Comparison of ENCODE assay signal across 13 cellular contexts in genomic region chrX:8724176-8724757, GRCh38. TPM values are rescaled to one million over a fixed set of nuclear protein-coding genes. Genes with fewer than 3 reads are reported as not detected.
DNase-seq lines count a peak whose midpoint lies in the region; ATAC-seq, FAIRE-seq and TF ChIP-seq lines count a peak whose summit lies in the region.
"Had no signal": no experiment of that assay in that cellular context is flagged by ENCODE, and none has a peak within 500 bp of the region (broad histone marks: within the 10 kb centered on the region; RNA-seq: fewer than 3 reads in every experiment).

No MANE protein-coding gene starts in this region.

- no peak for ATAC-seq in activated CD4-positive, alpha-beta T cell treated with anti-CD3 and anti-CD28 coated beads for 36 hours
- ATAC-seq in HG03280 (IDR thresholded peaks at IDR 0.05; ENCODE audit: unreplicated experiment): no peak

- H3K9ac ChIP-seq in KMS-11: no peak overlapping the region

- H3K79me2 ChIP-seq in KMS-11 (ENCODE audit: insufficient read depth, low read depth): no peaks in the 10 kb centered on the region

- no peaks in the 10 kb centered on the region for H3K9me3 ChIP-seq in adrenal gland (replicated peaks in 1 of 3)

- no peak overlapping the region for H2AFZ ChIP-seq in KMS-11 (ENCODE audit: low read depth)

- no peak overlapping the region for H3K27ac Mint-ChIP-seq in activated CD4-positive, alpha-beta T cell treated with anti-CD3 and anti-CD28 coated beads for 36 hours
- H3K27ac Mint-ChIP-seq: activated naive CD4-positive, alpha-beta T cell treated with anti-CD3 and anti-CD28 coated beads, Interleukin-2, amount 50 U/mL, for 24 hours had no signal

- TF ChIP-seq CTCF in KMS-11 (conservative IDR thresholded peaks at IDR 0.05; ENCODE audit: low read depth, low read length) (peak; percentile 38), bronchial epithelial cell (IDR thresholded peaks at IDR 0.05; ENCODE audit: insufficient read depth, low read length, severe bottlenecking) (peak; percentile 17), adrenal gland (IDR thresholded peaks at IDR 0.05) (no peak)

- no peak overlapping the region for H3K4me3 Mint-ChIP-seq in activated CD4-positive, alpha-beta T cell treated with anti-CD3 and anti-CD28 coated beads for 36 hours
- H3K4me3 Mint-ChIP-seq: activated naive CD4-positive, alpha-beta T cell treated with anti-CD3 and anti-CD28 coated beads, Interleukin-2, amount 50 U/mL, for 24 hours had no signal

- H3K36me3 ChIP-seq in KMS-11 (ENCODE audit: insufficient read depth): no peaks in the 10 kb centered on the region
- H3K36me3 ChIP-seq in bronchial epithelial cell (ENCODE audit: control insufficient read depth, insufficient read depth, low read length): no peaks in the 10 kb centered on the region
- no peaks in the 10 kb centered on the region for H3K36me3 ChIP-seq in adrenal gland (replicated peaks in 1 of 2)

- no peak for FAIRE-seq in bronchial epithelial cell (lab: Jason Lieb, UNC)

- no peaks in the 10 kb centered on the region for H3K27me3 ChIP-seq in KMS-11 (ENCODE audit: insufficient read depth, low read depth)
- H3K27me3 ChIP-seq in bronchial epithelial cell (ENCODE audit: control insufficient read depth, insufficient read depth, low read length): peaks cover 3% of the 10 kb centered on the region
- H3K27me3 ChIP-seq in adrenal gland: peaks cover 7% of the 10 kb centered on the region

- intact Hi-C loops in activated CD4-positive, alpha-beta T cell treated with anti-CD3 and anti-CD28 coated beads for 36 hours (cut with DNase I, micrococcal nuclease): no loop called here
- intact Hi-C loops in adrenal gland (cut with DNase I): no loop called here

- no peaks in the 10 kb centered on the region for H3K9me3 Mint-ChIP-seq in activated CD4-positive, alpha-beta T cell treated with anti-CD3 and anti-CD28 coated beads for 36 hours (ENCODE audit: low read depth)
- H3K9me3 Mint-ChIP-seq: activated naive CD4-positive, alpha-beta T cell treated with anti-CD3 and anti-CD28 coated beads, Interleukin-2, amount 50 U/mL, for 24 hours had no signal

- DNase-seq in activated CD4-positive, alpha-beta T cell treated with anti-CD3 and anti-CD28 coated beads for 36 hours: peak; percentile 5
- no peak for DNase-seq in activated CD4-positive, alpha-beta T cell treated with anti-CD3 and anti-CD28 coated beads, Interleukin-2, amount 50 U/mL, for 4 hours
- DNase-seq in bronchial epithelial cell (ENCODE audit: low read depth): no peak
- peak; percentile 22 for DNase-seq in stimulated activated CD8-positive, alpha-beta memory T cell treated with anti-CD3 and anti-CD28 coated beads, Interleukin-4, amount 100 ng/mL, for 48 hours
- DNase-seq in activated CD4-positive, CD25-positive, alpha-beta regulatory T cell (lab: John Stamatoyannopoulos, UW): no peak
- no peak for DNase-seq in adrenal gland
- DNase-seq: activated CD4-positive, alpha-beta T cell treated with anti-CD3 and anti-CD28 coated beads, Interleukin-2, amount 50 U/mL, for 48 hours; cortex of kidney; foreskin melanocyte; stimulated activated CD4-positive, alpha-beta T cell treated with anti-CD3 and anti-CD28 coated beads, Interleukin-1b, Interleukin-23, amount 100 ng/mL, for 48 hours had no signal

- H3K27ac ChIP-seq in KMS-11 (no peak overlapping the region), adrenal gland (no peak overlapping the region)

- H3K4me1 ChIP-seq in KMS-11 (ENCODE audit: low read depth, poor library complexity, severe bottlenecking): no peaks in the 10 kb centered on the region
- H3K4me1 ChIP-seq in adrenal gland (replicated peaks in 1 of 2): no peaks in the 10 kb centered on the region

- CTCF ChIA-PET in activated CD4-positive, alpha-beta T cell treated with anti-CD3 and anti-CD28 coated beads for 36 hours (lab: Charles Lee): interaction anchor here (0.8 kb wide), 1 partner anchor 11 kb away, joined by 3 read pairs; no protein-coding TSS in a partner anchor

- H3K4me3 ChIP-seq in KMS-11 (IDR thresholded peaks at IDR 0.05; ENCODE audit: insufficient read depth, low read depth, low read length) (no peak overlapping the region), bronchial epithelial cell (ENCODE audit: low read depth, low read length) (no peak overlapping the region), adrenal gland (no peak overlapping the region)

- POLR2A ChIA-PET in activated CD4-positive, alpha-beta T cell treated with anti-CD3 and anti-CD28 coated beads for 36 hours (lab: Charles Lee): no interaction called here

- no peaks in the 10 kb centered on the region for H4K20me1 ChIP-seq in KMS-11 (ENCODE audit: insufficient read depth)

- H3K4me1 Mint-ChIP-seq in activated CD4-positive, alpha-beta T cell treated with anti-CD3 and anti-CD28 coated beads for 36 hours: no peaks in the 10 kb centered on the region
- H3K4me1 Mint-ChIP-seq: activated naive CD4-positive, alpha-beta T cell treated with anti-CD3 and anti-CD28 coated beads, Interleukin-2, amount 50 U/mL, for 24 hours had no signal

- WGBS in adrenal gland, 4 donors: 47 to 52% (median 50%) methylated on average over 9 to 10 of the region's 10 CpGs

- no peaks in the 10 kb centered on the region for H3K36me3 Mint-ChIP-seq in activated CD4-positive, alpha-beta T cell treated with anti-CD3 and anti-CD28 coated beads for 36 hours (ENCODE audit: low read depth)
- H3K36me3 Mint-ChIP-seq: activated naive CD4-positive, alpha-beta T cell treated with anti-CD3 and anti-CD28 coated beads, Interleukin-2, amount 50 U/mL, for 24 hours had no signal

- no peak overlapping the region for H3K4me2 ChIP-seq in KMS-11

- H3K27me3 Mint-ChIP-seq in activated CD4-positive, alpha-beta T cell treated with anti-CD3 and anti-CD28 coated beads for 36 hours: peaks cover 20% of the 10 kb centered on the region

- no peak for TF ChIP-seq POLR2A in adrenal gland (IDR thresholded peaks at IDR 0.05)

RNA-seq across cellular contexts. Expression of gene ANOS1, which starts 7.7 kb away (rescaled TPM):
- not detected for total RNA-seq in activated CD4-positive, alpha-beta T cell treated with anti-CD3 and anti-CD28 coated beads for 36 hours
- 0.26 and 0.38 TPM in 2 replicates for total RNA-seq in bronchial epithelial cell
- 1 to 10 TPM in 7 of 8 donors, under 1 TPM in 1; 0.60 to 7.3 (median 2.3) TPM for total RNA-seq in adrenal gland
- 1 to 10 TPM in 2 of 3 donors, under 1 TPM in 1; 0.64 to 2.5 (median 1.1) TPM for polyA plus RNA-seq in adrenal gland

Comparison
In these comparisons a context has a peak if more than half of its experiments do, and no peak if none do; other contexts are left out.
1. DNase-seq: peak in activated CD4-positive, alpha-beta T cell treated with anti-CD3 and anti-CD28 coated beads for 36 hours (single experiment) and stimulated activated CD8-positive, alpha-beta memory T cell treated with anti-CD3 and anti-CD28 coated beads, Interleukin-4, amount 100 ng/mL, for 48 hours (single experiment); none in activated CD4-positive, alpha-beta T cell treated with anti-CD3 and anti-CD28 coated beads, Interleukin-2, amount 50 U/mL, for 4 hours (0 of 2), bronchial epithelial cell (single experiment), activated CD4-positive, CD25-positive, alpha-beta regulatory T cell (0 of 4) and adrenal gland (0 of 7).
2. CTCF ChIP-seq: peak in KMS-11 (single experiment) and bronchial epithelial cell (single experiment); none in adrenal gland (0 of 6).